1 cellular context compared by ENCODE assay signal in the genomic region with DNA sequence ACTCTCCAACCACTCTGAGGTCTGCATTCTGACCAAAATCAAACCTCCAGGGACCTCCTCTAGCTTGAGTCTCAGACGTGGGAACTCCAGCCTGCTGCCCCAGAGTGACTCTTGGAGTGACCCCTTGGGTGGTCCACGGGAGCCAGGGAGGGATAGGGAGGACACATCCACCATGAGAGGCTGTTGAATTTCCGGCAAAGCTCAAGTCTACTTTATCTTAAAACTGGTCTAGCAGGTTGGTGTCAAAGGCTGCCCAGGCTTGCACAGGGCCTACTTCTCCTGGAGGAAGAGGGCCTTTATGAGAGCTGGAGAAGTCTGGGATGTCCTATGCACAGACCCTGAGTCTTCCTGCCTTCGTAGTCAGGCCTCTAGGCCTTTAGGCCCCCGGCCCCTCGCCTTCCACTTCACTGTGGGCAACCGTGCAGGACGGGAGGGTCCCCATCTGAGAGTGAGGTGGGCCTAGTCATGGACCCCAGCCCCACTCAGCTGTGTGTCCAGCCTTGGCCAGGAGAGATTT.
A peak's percentile ranks its signal among the peaks of the same experiment; 100 is the strongest.
TF ChIP-seq lines count a peak whose summit lies in the region.

No MANE protein-coding gene starts in this region.

TF ChIP-seq in HCT116, 20 proteins besides CTCF, POLR2A, EP300 and RAD21 (continued from another document):
- TF ChIP-seq ZBTB33 (IDR thresholded peaks at IDR 0.05; ENCODE audit: extremely low read depth, insufficient replicate concordance, low read length) (no peak), ZFX (IDR thresholded peaks at IDR 0.05) (0 out of 2 replicates have a peak, but pooled peaks have one; percentile 16)
